8 cellular contexts compared by ENCODE assay signal in the genomic region with DNA sequence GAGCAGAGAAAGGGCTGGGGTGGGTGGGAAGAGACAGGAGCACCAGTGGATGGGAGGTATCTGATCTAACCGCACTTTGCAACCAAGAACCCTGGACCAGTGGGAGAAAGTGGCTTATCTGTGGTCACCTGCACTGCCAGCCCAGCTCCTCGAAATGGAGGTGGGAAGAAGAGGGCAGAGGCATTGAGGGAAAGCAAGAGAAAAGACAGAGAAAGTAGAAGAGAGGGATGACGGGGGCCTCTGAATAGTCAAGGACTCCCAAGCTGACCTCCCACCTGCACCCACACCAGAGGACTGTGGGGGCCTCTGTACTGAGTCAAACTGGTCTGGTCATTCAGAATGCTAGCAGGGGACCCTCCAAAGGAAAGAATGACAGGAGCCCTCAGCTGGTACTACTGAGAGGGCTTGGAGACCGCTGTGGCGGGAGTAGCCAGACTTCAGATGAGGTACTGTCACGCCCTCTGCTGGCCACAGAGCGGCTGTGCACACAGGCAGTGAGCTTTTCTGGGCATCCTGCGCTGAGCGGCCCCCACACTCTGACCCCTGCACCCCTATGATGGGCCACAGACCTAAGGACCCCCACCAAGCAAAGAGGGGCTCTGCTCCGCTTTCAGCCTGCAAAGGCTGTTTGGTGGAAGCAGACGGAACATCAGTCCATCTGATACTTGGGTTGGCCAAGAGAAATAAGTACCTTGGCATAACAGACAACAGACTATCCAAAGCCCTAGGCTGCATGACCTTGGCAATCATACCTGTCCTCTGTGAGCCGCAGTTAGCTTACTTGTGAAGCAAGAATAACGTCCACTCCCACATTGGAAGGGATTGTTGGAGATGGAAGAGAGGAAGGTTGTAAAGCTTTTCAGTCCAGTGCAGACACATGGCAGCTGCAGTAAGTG.
DNase-seq lines count a peak whose midpoint lies in the region; ATAC-seq and TF ChIP-seq lines count a peak whose summit lies in the region.

No MANE protein-coding gene starts in this region.

- no peaks in the 10 kb centered on the region for H3K9me3 Mint-ChIP-seq in CD14-positive monocyte

- H3K27me3 Mint-ChIP-seq in CD14-positive monocyte (ENCODE audit: low read depth in 3 of 3), result peaks cover 5 to 9% (median 6%) of the 10 kb centered on the region in 3 donors

- no peaks in the 10 kb centered on the region for H3K4me1 ChIP-seq in HCT116 (ENCODE audit: control insufficient read depth in 1 of 2, insufficient read depth in 2 of 2, low read length in 2 of 2)

- H3K4me3 Mint-ChIP-seq in CD14-positive monocyte, result no peak overlapping the region

- TF ChIP-seq POLR2A in HCT116 (IDR thresholded peaks at IDR 0.05; ENCODE audit: borderline replicate concordance, extremely low read depth, insufficient read depth, insufficient read length) (no peak), erythroblast (IDR thresholded peaks at IDR 0.05; ENCODE audit: low read length) (no peak)

- H3K9me2 ChIP-seq in HCT116 (ENCODE audit: insufficient read depth), result no peaks in the 10 kb centered on the region

- H3K27ac ChIP-seq in HCT116 (ENCODE audit: low read depth, low read length), result no peak overlapping the region

- POLR2A ChIA-PET in HCT116 (lab: Charles Lee), result no interaction called here

- DNase-seq in CD14-positive monocyte (ENCODE audit: low spot score) (no peak), HCT116 (ENCODE audit: low read depth, low spot score) (peak; percentile 35), NCI-H748 treated with DMSO at 0.1 percent for 48 hours (lab: John Stamatoyannopoulos, UW) (peak; percentile 1), erythroblast (lab: John Stamatoyannopoulos, UW) (peak; percentile 43 to 68), myocyte (ENCODE audit: low read depth) (peak; percentile 81)
- peak; percentile 48 for DNase-seq in activated CD8-positive, alpha-beta memory T cell treated with anti-CD3 and anti-CD28 coated beads, Interleukin-2, amount 50 U/mL, for 4 hours
- DNase-seq in stimulated activated CD8-positive, alpha-beta memory T cell treated with anti-CD3 and anti-CD28 coated beads, Interleukin-4, amount 100 ng/mL, for 48 hours, result peak; percentile 81

- H3K36me3 ChIP-seq in HCT116 (ENCODE audit: control insufficient read depth in 1 of 2, insufficient read depth in 2 of 2, low read length in 2 of 2), result no peaks in the 10 kb centered on the region

- no peak overlapping the region for H3K27ac Mint-ChIP-seq in CD14-positive monocyte

- intact Hi-C loops in CD14-positive monocyte (cut with micrococcal nuclease) (no loop called here), HCT116 (cut with micrococcal nuclease) (loop anchor here (1.0 to 5.0 kb wide), 5 partner anchors 32 to 272 kb away; partner anchors contain the start of gene COL13A1)

- RAD21 ChIA-PET in HCT116 (lab: Charles Lee; ENCODE audit: low non-redundant PET in 1 of 2, low total read pairs in 2 of 2, uncharacterized antibody in 2 of 2, unreplicated experiment in 2 of 2), result interaction anchor here (0.8 to 1.7 kb wide), 10 partner anchors 13 to 172 kb away, joined by 3 to 17 read pairs (median 4); no protein-coding TSS in a partner anchor

- peak; percentile 94 for TF ChIP-seq RAD21 in HCT116 (IDR thresholded peaks at IDR 0.05; ENCODE audit: low read depth)

- BruUV-seq in HCT116 (replicated peaks; lab: Mats Ljungman, UMichigan), result no TSS peak

- no peaks in the 10 kb centered on the region for H4K20me1 ChIP-seq in HCT116 (ENCODE audit: insufficient read depth)

- H3K4me1 Mint-ChIP-seq in CD14-positive monocyte, result no peaks in the 10 kb centered on the region

- TF ChIP-seq CTCF in CD14-positive monocyte (IDR thresholded peaks at IDR 0.05) (peak; percentile 91), HCT116 (IDR thresholded peaks at IDR 0.05 in 2 of 3, conservative IDR thresholded peaks at IDR 0.05 in 1 of 3; ENCODE audit: borderline replicate concordance in 1 of 3, insufficient read depth in 1 of 3, low read depth in 2 of 3, low read length in 2 of 3) (peak; percentile 91 to 95 (median 91))

- no peaks in the 10 kb centered on the region for H3K27me3 ChIP-seq in HCT116 (ENCODE audit: insufficient read depth, low read length)

- no peaks in the 10 kb centered on the region for H3K36me3 Mint-ChIP-seq in CD14-positive monocyte

- no peak overlapping the region for H3K9ac ChIP-seq in HCT116 (ENCODE audit: low read length)

- ATAC-seq in HCT116, result peak; percentile 96
- no peak for ATAC-seq in GM21381 (IDR thresholded peaks at IDR 0.05; ENCODE audit: unreplicated experiment)

- no peak overlapping the region for H3K4me3 ChIP-seq in HCT116 (replicated peaks in 1 of 2; ENCODE audit: low read depth in 1 of 2, low read length in 2 of 2)

- no peaks in the 10 kb centered on the region for H3K79me2 ChIP-seq in HCT116 (ENCODE audit: insufficient read depth, low read length)

- CTCF ChIA-PET in HCT116 (lab: Charles Lee), result interaction anchor here (0.5 to 6.7 kb wide), 24 partner anchors 9 to 271 kb away, joined by 3 to 120 read pairs (median 6); partner anchors contain the start of gene COL13A1

- H3K4me2 ChIP-seq in HCT116 (ENCODE audit: low read length), result no peak overlapping the region

- no peak overlapping the region for H2AFZ ChIP-seq in HCT116 (ENCODE audit: low read depth, low read length, poor library complexity, severe bottlenecking)

- no peaks in the 10 kb centered on the region for H3K9me3 ChIP-seq in HCT116 (ENCODE audit: control insufficient read depth in 1 of 2, insufficient read depth in 1 of 2, low read depth in 1 of 2, low read length in 2 of 2)

TF ChIP-seq in HCT116, 20 proteins besides CTCF, POLR2A, EP300 and RAD21:
- TF ChIP-seq TCF7L2 (IDR thresholded peaks at IDR 0.05; ENCODE audit: borderline replicate concordance, extremely low read depth, insufficient read depth, insufficient read length) (no peak), JUND (IDR thresholded peaks at IDR 0.05) (no peak), SRF (IDR thresholded peaks at IDR 0.05; ENCODE audit: low read depth) (no peak)
